In genomic region chr4:67776746-67777145, GRCh38 we compare ENCODE assay signal across 21 cellular contexts. TPM values are rescaled to one million over a fixed set of nuclear protein-coding genes. Genes with fewer than 3 reads are reported as not detected.
A peak's percentile ranks its signal among the peaks of the same experiment; 100 is the strongest.
DNase-seq lines count a peak whose midpoint lies in the region; ATAC-seq and TF ChIP-seq lines count a peak whose summit lies in the region.
"Had no signal": no experiment of that assay in that cellular context is flagged by ENCODE, and none has a peak within 500 bp of the region (broad histone marks: within the 10 kb centered on the region; RNA-seq: fewer than 3 reads in every experiment).

No MANE protein-coding gene starts in this region.

- H3K27me3 Mint-ChIP-seq in WTC11 (ENCODE audit: low read depth): no peaks in the 10 kb centered on the region

- peaks cover 5% of the 10 kb centered on the region; the same call in 1 of the 2 replicates for H3K4me1 Mint-ChIP-seq in WTC11

- intact Hi-C loops in psoas muscle (cut with DNase I): no loop called here

- H3K4me3 ChIP-seq in psoas muscle: no peak overlapping the region

- DNase-seq in NCI-H2171 treated with DMSO at 0.1 percent for 48 hours (lab: John Stamatoyannopoulos, UW): peak; percentile 37
- DNase-seq in NCI-H2171 (lab: John Stamatoyannopoulos, UW): no peak
- peak; percentile 36 for DNase-seq in NCI-H510A treated with DMSO at 0.1 percent for 48 hours (lab: John Stamatoyannopoulos, UW)
- no peak for DNase-seq in WTC11 (ENCODE audit: low spot score)
- DNase-seq in psoas muscle: no peak
- no peak for DNase-seq in activated CD4-positive, alpha-beta T cell treated with anti-CD3 and anti-CD28 coated beads, Interleukin-2, amount 50 U/mL, for 48 hours
- DNase-seq: COR-L47, DMS79 treated with DMSO at 0.1 percent for 48 hours, GF-D8, GOT3, KBM-7, NCI-H1048, NCI-H187, SHP77 had no signal

- no peak overlapping the region for H3K27ac Mint-ChIP-seq in WTC11

- POLR2A ChIA-PET in WTC11 (lab: Charles Lee): no interaction called here

- no peaks in the 10 kb centered on the region for H3K9me3 ChIP-seq in psoas muscle

- no peak overlapping the region for H3K27ac ChIP-seq in psoas muscle
- H3K27ac ChIP-seq: C4-2B had no signal

- WGBS in psoas muscle, 3 donors: 5 to 22% (median 6%) methylated on average over 1 of the region's 1 CpG

- no peak overlapping the region for H3K4me3 Mint-ChIP-seq in WTC11

- no peaks in the 10 kb centered on the region for H3K36me3 ChIP-seq in psoas muscle (ENCODE audit: insufficient read depth in 1 of 2, low read depth in 1 of 2)

- TF ChIP-seq CTCF in WTC11 (IDR thresholded peaks at IDR 0.05) (no peak), psoas muscle (IDR thresholded peaks at IDR 0.05) (no peak)

- CTCF ChIA-PET in WTC11 (lab: Charles Lee): interaction anchor here (2.0 kb wide), 1 partner anchor 30 kb away, joined by 7 read pairs; no protein-coding TSS in a partner anchor

- H3K9me3 Mint-ChIP-seq in WTC11: no peaks in the 10 kb centered on the region

- H3K27me3 ChIP-seq in psoas muscle (ENCODE audit: insufficient read depth in 3 of 3, low read length in 2 of 3): no peaks in the 10 kb centered on the region

- no peaks in the 10 kb centered on the region for H3K4me1 ChIP-seq in psoas muscle

- H3K36me3 Mint-ChIP-seq in WTC11: no peaks in the 10 kb centered on the region

- ATAC-seq in WTC11 (peak; percentile 82), psoas muscle (peak in 3 of 4 donors; percentile 60 to 80 (median 80)), HG02763 (IDR thresholded peaks at IDR 0.05; ENCODE audit: unreplicated experiment) (no peak), GM18520 (IDR thresholded peaks at IDR 0.05; ENCODE audit: unreplicated experiment) (no peak)
- ATAC-seq: Panc1 had no signal

TF ChIP-seq in WTC11, 78 proteins besides CTCF, POLR2A, EP300 and RAD21:
- no peak for TF ChIP-seq ERG (CRISPR knock-in tag; IDR thresholded peaks at IDR 0.05)

RNA-seq across cellular contexts. Expression of gene GNRHR, which starts 22.6 kb away (rescaled TPM):
- total RNA-seq in WTC11 (2021) (not detected in 3 replicates), psoas muscle (not detected)
- polyA plus RNA-seq in psoas muscle: not detected
- total RNA-seq: A172, HT1080, M059J had no signal

Comparison
In these comparisons a context has a peak if more than half of its experiments do, and no peak if none do; other contexts are left out.
1. DNase-seq: peak in NCI-H2171 treated with DMSO at 0.1 percent for 48 hours (single experiment) and NCI-H510A treated with DMSO at 0.1 percent for 48 hours (single experiment); none in NCI-H2171 (single experiment), WTC11 (single experiment), psoas muscle (0 of 2) and activated CD4-positive, alpha-beta T cell treated with anti-CD3 and anti-CD28 coated beads, Interleukin-2, amount 50 U/mL, for 48 hours (0 of 2).
2. ATAC-seq: peak in WTC11 (single experiment) and psoas muscle (3 of 4); none in HG02763 (single experiment) and GM18520 (single experiment).